ENCODE assay signal across 19 cellular contexts in genomic region chr16:28101533-28101890, GRCh38. TPM values are rescaled to one million over a fixed set of nuclear protein-coding genes. Genes with fewer than 3 reads are reported as not detected.
DNase-seq lines count a peak whose midpoint lies in the region; ATAC-seq, FAIRE-seq and TF ChIP-seq lines count a peak whose summit lies in the region.
"Had no signal": no experiment of that assay in that cellular context is flagged by ENCODE, and none has a peak within 500 bp of the region (broad histone marks: within the 10 kb centered on the region; RNA-seq: fewer than 3 reads in every experiment).

No MANE protein-coding gene starts in this region.

- intact Hi-C loops in CD8-positive, alpha-beta T cell (cut with DNase I, micrococcal nuclease): no loop called here
- intact Hi-C loops in left lung (cut with DNase I) (no loop called here), sciatic nerve (cut with DNase I) (no loop called here)

- no peaks in the 10 kb centered on the region for H3K4me1 ChIP-seq in CD8-positive, alpha-beta T cell (ENCODE audit: insufficient read depth, low read length)
- no peaks in the 10 kb centered on the region for H3K4me1 ChIP-seq in left lung
- H3K4me1 ChIP-seq: BE2C had no signal

- POLR2A ChIA-PET in CD8-positive, alpha-beta T cell (lab: Charles Lee): no interaction called here

- H3K27me3 ChIP-seq in CD8-positive, alpha-beta T cell (ENCODE audit: insufficient read depth, low read length): no peaks in the 10 kb centered on the region
- H3K27me3 ChIP-seq in left lung: no peaks in the 10 kb centered on the region
- H3K27me3 ChIP-seq: BE2C had no signal

- H3K36me3 Mint-ChIP-seq in CD8-positive, alpha-beta T cell: peaks cover 100% of the 10 kb centered on the region
- H3K36me3 Mint-ChIP-seq in glutamatergic neuron (ENCODE audit: unreplicated experiment): peaks cover 5% of the 10 kb centered on the region

- no peaks in the 10 kb centered on the region for H3K9me3 Mint-ChIP-seq in CD8-positive, alpha-beta T cell
- peaks cover 7% of the 10 kb centered on the region for H3K9me3 Mint-ChIP-seq in glutamatergic neuron (ENCODE audit: unreplicated experiment)
- H3K9me3 Mint-ChIP-seq: CD4-positive, alpha-beta T cell had no signal

- peaks cover 2% of the 10 kb centered on the region for H3K4me1 Mint-ChIP-seq in CD8-positive, alpha-beta T cell (ENCODE audit: low read depth)
- H3K4me1 Mint-ChIP-seq in glutamatergic neuron (ENCODE audit: low read depth, unreplicated experiment): no peaks in the 10 kb centered on the region

- TF ChIP-seq CTCF in CD8-positive, alpha-beta T cell (IDR thresholded peaks at IDR 0.05): no peak
- TF ChIP-seq CTCF in left lung (IDR thresholded peaks at IDR 0.05) (no peak), glutamatergic neuron (IDR thresholded peaks at IDR 0.05; ENCODE audit: partially characterized antibody, unreplicated experiment) (no peak)

- no peak for FAIRE-seq in GM12892 (lab: Jason Lieb, UNC)
- FAIRE-seq: A204.1, HTR-8/SVneo had no signal

- no peaks in the 10 kb centered on the region for H3K9me3 ChIP-seq in CD8-positive, alpha-beta T cell (ENCODE audit: low read length)
- no peaks in the 10 kb centered on the region for H3K9me3 ChIP-seq in left lung
- H3K9me3 ChIP-seq: BE2C had no signal

- no peak overlapping the region for H3K4me3 ChIP-seq in CD8-positive, alpha-beta T cell (ENCODE audit: low read depth, low read length)
- no peak overlapping the region for H3K4me3 ChIP-seq in left lung

- peaks cover 85% of the 10 kb centered on the region for H3K36me3 ChIP-seq in CD8-positive, alpha-beta T cell (ENCODE audit: insufficient read depth, low read length)
- H3K36me3 ChIP-seq in left lung: peaks cover 0 to 100% of the 10 kb centered on the region in 2 donors

- H3K27ac Mint-ChIP-seq in CD8-positive, alpha-beta T cell: peak overlapping the region; percentile 10
- H3K27ac Mint-ChIP-seq in glutamatergic neuron (ENCODE audit: unreplicated experiment): no peak overlapping the region

- no peaks in the 10 kb centered on the region for H3K27me3 Mint-ChIP-seq in CD8-positive, alpha-beta T cell (ENCODE audit: low read depth)
- peaks cover 2% of the 10 kb centered on the region for H3K27me3 Mint-ChIP-seq in glutamatergic neuron (ENCODE audit: unreplicated experiment)
- H3K27me3 Mint-ChIP-seq: CD4-positive, alpha-beta T cell had no signal

- no peak overlapping the region for H3K4me3 Mint-ChIP-seq in CD8-positive, alpha-beta T cell
- no peak overlapping the region for H3K4me3 Mint-ChIP-seq in glutamatergic neuron (ENCODE audit: unreplicated experiment)
- H3K4me3 Mint-ChIP-seq: CD4-positive, alpha-beta T cell had no signal

- CTCF ChIA-PET in CD8-positive, alpha-beta T cell (lab: Charles Lee): interaction anchor here (1.0 to 1.2 kb wide), 2 partner anchors 35 to 176 kb away, joined by 3 read pairs; no protein-coding TSS in a partner anchor

- ATAC-seq in CD8-positive, alpha-beta T cell: no peak
- ATAC-seq in left lung (no peak), sciatic nerve (no peak)
- ATAC-seq in stimulated activated naive CD8-positive, alpha-beta T cell treated with anti-CD3 and anti-CD28 coated beads, Interleukin-15, Interleukin-2, amounts not matched to agents 100 U/mL and 50 U/mL, for 24 hours: no peak

- H3K27ac ChIP-seq in CD8-positive, alpha-beta T cell (ENCODE audit: low read depth, low read length): no peak overlapping the region
- no peak overlapping the region for H3K27ac ChIP-seq in left lung

- TF ChIP-seq POLR2A in GM12892 (IDR thresholded peaks at IDR 0.05; ENCODE audit: low read depth, low read length): no peak

- DNase-seq in CD8-positive, alpha-beta T cell: no peak
- peak; percentile 4 for DNase-seq in D341Med (ENCODE audit: low spot score)
- peak; percentile 10 to 38 for DNase-seq in left lung
- DNase-seq in sciatic nerve (ENCODE audit: low spot score): peak; percentile 27
- no peak for DNase-seq in stimulated activated naive CD8-positive, alpha-beta T cell treated with anti-CD3 and anti-CD28 coated beads, Interleukin-15, Interleukin-2, amounts not matched to agents 100 U/mL and 50 U/mL, for 24 hours
- no peak for DNase-seq in GM12892 (ENCODE audit: insufficient read length)
- DNase-seq in CD1c-positive myeloid dendritic cell (ENCODE audit: extremely low spot score): no peak
- no peak for DNase-seq in glutamatergic neuron
- DNase-seq: ACHN; BE2C; C1 segment of cervical spinal cord; CD4-positive, alpha-beta T cell; DMS79 treated with DMSO at 0.1 percent for 48 hours; GF-D8; GOT3; H7; IMR-90 had no signal

RNA-seq across cellular contexts. Expression of gene GSG1L, which starts 38.0 kb away (rescaled TPM):
- not detected for total RNA-seq in CD8-positive, alpha-beta T cell
- total RNA-seq in left lung (under 1 TPM in 1 of 2 donors, not detected in 1; 0.20 TPM), sciatic nerve (0.62 TPM), glutamatergic neuron (ENCODE audit: unreplicated experiment) (0.91 TPM)
- not detected for polyA plus RNA-seq in GM12892 (2012; ENCODE audit: missing spikeins)
- total RNA-seq: CD4-positive, alpha-beta T cell; H7; IMR-90 had no signal
- polyA plus RNA-seq: IMR-90 had no signal

Comparison
In these comparisons a context has a peak if more than half of its experiments do, and no peak if none do; other contexts are left out.
1. DNase-seq: peak in D341Med (single experiment), left lung (2 of 2) and sciatic nerve (single experiment); none in CD8-positive, alpha-beta T cell (0 of 7), stimulated activated naive CD8-positive, alpha-beta T cell treated with anti-CD3 and anti-CD28 coated beads, Interleukin-15, Interleukin-2, amounts not matched to agents 100 U/mL and 50 U/mL, for 24 hours (single experiment), GM12892 (single experiment), CD1c-positive myeloid dendritic cell (single experiment) and glutamatergic neuron (single experiment).